Comparison of ENCODE assay signal across 1 cellular context in genomic region chr10:44032216-44032615, GRCh38.
TF ChIP-seq lines count a peak whose summit lies in the region.

No MANE protein-coding gene starts in this region.

TF ChIP-seq in K562, 482 proteins besides CTCF, POLR2A, EP300 and RAD21:
- TF ChIP-seq FOXM1 (IDR thresholded peaks at IDR 0.05; ENCODE audit: low read depth), result no peak
- TF ChIP-seq FOXM1 (CRISPR knock-in tag; IDR thresholded peaks at IDR 0.05; ENCODE audit: low read depth), result no peak
- no peak for TF ChIP-seq HDAC8 (tag; IDR thresholded peaks at IDR 0.05)
- TF ChIP-seq SRSF3 (IDR thresholded peaks at IDR 0.05; ENCODE audit: insufficient read depth, low read length), result no peak
- peak; percentile 31; the same call in 1 of the 2 replicates for TF ChIP-seq CEBPB (tag; IDR thresholded peaks at IDR 0.05)
- no peak for TF ChIP-seq ERF (CRISPR knock-in tag; IDR thresholded peaks at IDR 0.05)
